1 cellular context compared by ENCODE assay signal in the genomic region with DNA sequence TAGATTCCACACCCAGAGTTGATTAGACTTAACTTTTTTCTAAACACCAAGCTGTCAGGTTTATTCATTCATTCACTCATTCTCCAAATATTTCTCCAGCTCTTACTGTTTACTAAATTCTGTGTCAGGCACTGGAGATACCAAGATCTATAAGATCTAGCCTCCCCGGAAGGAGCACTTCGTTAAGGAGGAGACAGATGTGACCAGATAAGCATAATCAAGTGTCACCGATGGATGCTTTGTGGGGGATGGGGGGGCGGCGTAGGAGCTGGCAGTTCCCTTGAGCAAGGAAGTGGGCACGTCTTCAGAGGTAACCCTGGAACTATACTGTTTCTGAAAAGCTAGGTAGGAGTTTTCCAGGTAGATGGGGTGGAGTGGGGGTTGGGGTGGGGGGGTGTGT.
TF ChIP-seq lines count a peak whose summit lies in the region.

No MANE protein-coding gene starts in this region.

TF ChIP-seq in K562, 482 proteins besides CTCF, POLR2A, EP300 and RAD21 (continues in another document):
- TF ChIP-seq, protein P1, sequence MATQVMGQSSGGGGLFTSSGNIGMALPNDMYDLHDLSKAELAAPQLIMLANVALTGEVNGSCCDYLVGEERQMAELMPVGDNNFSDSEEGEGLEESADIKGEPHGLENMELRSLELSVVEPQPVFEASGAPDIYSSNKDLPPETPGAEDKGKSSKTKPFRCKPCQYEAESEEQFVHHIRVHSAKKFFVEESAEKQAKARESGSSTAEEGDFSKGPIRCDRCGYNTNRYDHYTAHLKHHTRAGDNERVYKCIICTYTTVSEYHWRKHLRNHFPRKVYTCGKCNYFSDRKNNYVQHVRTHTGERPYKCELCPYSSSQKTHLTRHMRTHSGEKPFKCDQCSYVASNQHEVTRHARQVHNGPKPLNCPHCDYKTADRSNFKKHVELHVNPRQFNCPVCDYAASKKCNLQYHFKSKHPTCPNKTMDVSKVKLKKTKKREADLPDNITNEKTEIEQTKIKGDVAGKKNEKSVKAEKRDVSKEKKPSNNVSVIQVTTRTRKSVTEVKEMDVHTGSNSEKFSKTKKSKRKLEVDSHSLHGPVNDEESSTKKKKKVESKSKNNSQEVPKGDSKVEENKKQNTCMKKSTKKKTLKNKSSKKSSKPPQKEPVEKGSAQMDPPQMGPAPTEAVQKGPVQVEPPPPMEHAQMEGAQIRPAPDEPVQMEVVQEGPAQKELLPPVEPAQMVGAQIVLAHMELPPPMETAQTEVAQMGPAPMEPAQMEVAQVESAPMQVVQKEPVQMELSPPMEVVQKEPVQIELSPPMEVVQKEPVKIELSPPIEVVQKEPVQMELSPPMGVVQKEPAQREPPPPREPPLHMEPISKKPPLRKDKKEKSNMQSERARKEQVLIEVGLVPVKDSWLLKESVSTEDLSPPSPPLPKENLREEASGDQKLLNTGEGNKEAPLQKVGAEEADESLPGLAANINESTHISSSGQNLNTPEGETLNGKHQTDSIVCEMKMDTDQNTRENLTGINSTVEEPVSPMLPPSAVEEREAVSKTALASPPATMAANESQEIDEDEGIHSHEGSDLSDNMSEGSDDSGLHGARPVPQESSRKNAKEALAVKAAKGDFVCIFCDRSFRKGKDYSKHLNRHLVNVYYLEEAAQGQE (CRISPR knock-in tag; IDR thresholded peaks at IDR 0.05; ENCODE audit: low read depth) = no peak
- TF ChIP-seq, protein P2, sequence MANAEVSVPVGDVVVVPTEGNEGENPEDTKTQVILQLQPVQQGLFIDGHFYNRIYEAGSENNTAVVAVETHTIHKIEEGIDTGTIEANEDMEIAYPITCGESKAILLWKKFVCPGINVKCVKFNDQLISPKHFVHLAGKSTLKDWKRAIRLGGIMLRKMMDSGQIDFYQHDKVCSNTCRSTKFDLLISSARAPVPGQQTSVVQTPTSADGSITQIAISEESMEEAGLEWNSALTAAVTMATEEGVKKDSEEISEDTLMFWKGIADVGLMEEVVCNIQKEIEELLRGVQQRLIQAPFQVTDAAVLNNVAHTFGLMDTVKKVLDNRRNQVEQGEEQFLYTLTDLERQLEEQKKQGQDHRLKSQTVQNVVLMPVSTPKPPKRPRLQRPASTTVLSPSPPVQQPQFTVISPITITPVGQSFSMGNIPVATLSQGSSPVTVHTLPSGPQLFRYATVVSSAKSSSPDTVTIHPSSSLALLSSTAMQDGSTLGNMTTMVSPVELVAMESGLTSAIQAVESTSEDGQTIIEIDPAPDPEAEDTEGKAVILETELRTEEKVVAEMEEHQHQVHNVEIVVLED (CRISPR knock-in tag; IDR thresholded peaks at IDR 0.05) = no peak
- no peak for TF ChIP-seq ELF4 (CRISPR knock-in tag; IDR thresholded peaks at IDR 0.05)
- no peak for TF ChIP-seq MEF2D (tag; conservative IDR thresholded peaks at IDR 0.05; ENCODE audit: low read depth)
- TF ChIP-seq, protein P3, sequence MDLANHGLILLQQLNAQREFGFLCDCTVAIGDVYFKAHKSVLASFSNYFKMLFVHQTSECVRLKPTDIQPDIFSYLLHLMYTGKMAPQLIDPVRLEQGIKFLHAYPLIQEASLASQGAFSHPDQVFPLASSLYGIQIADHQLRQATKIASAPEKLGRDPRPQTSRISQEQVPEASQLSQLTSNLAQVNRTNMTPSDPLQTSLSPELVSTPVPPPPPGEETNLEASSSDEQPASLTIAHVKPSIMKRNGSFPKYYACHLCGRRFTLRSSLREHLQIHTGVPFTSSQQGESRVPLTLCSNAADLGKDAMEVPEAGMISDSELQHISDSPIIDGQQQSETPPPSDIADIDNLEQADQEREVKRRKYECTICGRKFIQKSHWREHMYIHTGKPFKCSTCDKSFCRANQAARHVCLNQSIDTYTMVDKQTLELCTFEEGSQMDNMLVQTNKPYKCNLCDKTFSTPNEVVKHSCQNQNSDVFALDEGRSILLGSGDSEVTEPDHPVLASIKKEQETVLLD (IDR thresholded peaks at IDR 0.05) = no peak
- TF ChIP-seq, protein P4, sequence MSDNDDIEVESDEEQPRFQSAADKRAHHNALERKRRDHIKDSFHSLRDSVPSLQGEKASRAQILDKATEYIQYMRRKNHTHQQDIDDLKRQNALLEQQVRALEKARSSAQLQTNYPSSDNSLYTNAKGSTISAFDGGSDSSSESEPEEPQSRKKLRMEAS (CRISPR knock-in tag; IDR thresholded peaks at IDR 0.05) = no peak
- no peak for TF ChIP-seq HDAC2 (IDR thresholded peaks at IDR 0.05)
- no peak for TF ChIP-seq ZNF347 (CRISPR knock-in tag; IDR thresholded peaks at IDR 0.05; ENCODE audit: low read depth)
- peak; percentile 67 for TF ChIP-seq TAL1 (IDR thresholded peaks at IDR 0.05)
- no peak for TF ChIP-seq RFX5 (IDR thresholded peaks at IDR 0.05; ENCODE audit: low read depth, low read length)
- TF ChIP-seq ZNF41 (CRISPR knock-in tag; conservative IDR thresholded peaks at IDR 0.05) = no peak
- TF ChIP-seq, protein P5, sequence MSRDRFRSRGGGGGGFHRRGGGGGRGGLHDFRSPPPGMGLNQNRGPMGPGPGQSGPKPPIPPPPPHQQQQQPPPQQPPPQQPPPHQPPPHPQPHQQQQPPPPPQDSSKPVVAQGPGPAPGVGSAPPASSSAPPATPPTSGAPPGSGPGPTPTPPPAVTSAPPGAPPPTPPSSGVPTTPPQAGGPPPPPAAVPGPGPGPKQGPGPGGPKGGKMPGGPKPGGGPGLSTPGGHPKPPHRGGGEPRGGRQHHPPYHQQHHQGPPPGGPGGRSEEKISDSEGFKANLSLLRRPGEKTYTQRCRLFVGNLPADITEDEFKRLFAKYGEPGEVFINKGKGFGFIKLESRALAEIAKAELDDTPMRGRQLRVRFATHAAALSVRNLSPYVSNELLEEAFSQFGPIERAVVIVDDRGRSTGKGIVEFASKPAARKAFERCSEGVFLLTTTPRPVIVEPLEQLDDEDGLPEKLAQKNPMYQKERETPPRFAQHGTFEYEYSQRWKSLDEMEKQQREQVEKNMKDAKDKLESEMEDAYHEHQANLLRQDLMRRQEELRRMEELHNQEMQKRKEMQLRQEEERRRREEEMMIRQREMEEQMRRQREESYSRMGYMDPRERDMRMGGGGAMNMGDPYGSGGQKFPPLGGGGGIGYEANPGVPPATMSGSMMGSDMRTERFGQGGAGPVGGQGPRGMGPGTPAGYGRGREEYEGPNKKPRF (IDR thresholded peaks at IDR 0.05; ENCODE audit: low read depth, low read length) = no peak
- TF ChIP-seq, protein P6, sequence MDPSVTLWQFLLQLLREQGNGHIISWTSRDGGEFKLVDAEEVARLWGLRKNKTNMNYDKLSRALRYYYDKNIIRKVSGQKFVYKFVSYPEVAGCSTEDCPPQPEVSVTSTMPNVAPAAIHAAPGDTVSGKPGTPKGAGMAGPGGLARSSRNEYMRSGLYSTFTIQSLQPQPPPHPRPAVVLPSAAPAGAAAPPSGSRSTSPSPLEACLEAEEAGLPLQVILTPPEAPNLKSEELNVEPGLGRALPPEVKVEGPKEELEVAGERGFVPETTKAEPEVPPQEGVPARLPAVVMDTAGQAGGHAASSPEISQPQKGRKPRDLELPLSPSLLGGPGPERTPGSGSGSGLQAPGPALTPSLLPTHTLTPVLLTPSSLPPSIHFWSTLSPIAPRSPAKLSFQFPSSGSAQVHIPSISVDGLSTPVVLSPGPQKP (CRISPR knock-in tag; IDR thresholded peaks at IDR 0.05) = no peak
- no peak for TF ChIP-seq GABPB1 (CRISPR knock-in tag; IDR thresholded peaks at IDR 0.05)
- no peak for TF ChIP-seq ZNF239 (CRISPR knock-in tag; IDR thresholded peaks at IDR 0.05)
- peak; percentile 65 for TF ChIP-seq SMARCE1 (IDR thresholded peaks at IDR 0.05)
- no peak for TF ChIP-seq PTRF (tag; IDR thresholded peaks at IDR 0.05)
- no peak for TF ChIP-seq PHTF2 (CRISPR knock-in tag; IDR thresholded peaks at IDR 0.05)
- TF ChIP-seq NONO (IDR thresholded peaks at IDR 0.05; ENCODE audit: low read depth in 2 of 2, low read length in 1 of 2) = no peak
- TF ChIP-seq ZNF24 (IDR thresholded peaks at IDR 0.05) = peak; percentile 45; the same call in 1 of the 2 replicates
- no peak for TF ChIP-seq ZNF586 (CRISPR knock-in tag; conservative IDR thresholded peaks at IDR 0.05)
- TF ChIP-seq, protein P7, sequence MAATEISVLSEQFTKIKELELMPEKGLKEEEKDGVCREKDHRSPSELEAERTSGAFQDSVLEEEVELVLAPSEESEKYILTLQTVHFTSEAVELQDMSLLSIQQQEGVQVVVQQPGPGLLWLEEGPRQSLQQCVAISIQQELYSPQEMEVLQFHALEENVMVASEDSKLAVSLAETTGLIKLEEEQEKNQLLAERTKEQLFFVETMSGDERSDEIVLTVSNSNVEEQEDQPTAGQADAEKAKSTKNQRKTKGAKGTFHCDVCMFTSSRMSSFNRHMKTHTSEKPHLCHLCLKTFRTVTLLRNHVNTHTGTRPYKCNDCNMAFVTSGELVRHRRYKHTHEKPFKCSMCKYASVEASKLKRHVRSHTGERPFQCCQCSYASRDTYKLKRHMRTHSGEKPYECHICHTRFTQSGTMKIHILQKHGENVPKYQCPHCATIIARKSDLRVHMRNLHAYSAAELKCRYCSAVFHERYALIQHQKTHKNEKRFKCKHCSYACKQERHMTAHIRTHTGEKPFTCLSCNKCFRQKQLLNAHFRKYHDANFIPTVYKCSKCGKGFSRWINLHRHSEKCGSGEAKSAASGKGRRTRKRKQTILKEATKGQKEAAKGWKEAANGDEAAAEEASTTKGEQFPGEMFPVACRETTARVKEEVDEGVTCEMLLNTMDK (IDR thresholded peaks at IDR 0.05; ENCODE audit: borderline replicate concordance, insufficient read depth, low read depth, low read length, poor library complexity, severe bottlenecking) = no peak
- TF ChIP-seq, protein P8, sequence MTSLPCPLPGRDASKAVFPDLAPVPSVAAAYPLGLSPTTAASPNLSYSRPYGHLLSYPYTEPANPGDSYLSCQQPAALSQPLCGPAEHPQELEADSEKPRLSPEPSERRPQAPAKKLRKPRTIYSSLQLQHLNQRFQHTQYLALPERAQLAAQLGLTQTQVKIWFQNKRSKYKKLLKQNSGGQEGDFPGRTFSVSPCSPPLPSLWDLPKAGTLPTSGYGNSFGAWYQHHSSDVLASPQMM (CRISPR knock-in tag; IDR thresholded peaks at IDR 0.05) = no peak
- TF ChIP-seq, protein P9, sequence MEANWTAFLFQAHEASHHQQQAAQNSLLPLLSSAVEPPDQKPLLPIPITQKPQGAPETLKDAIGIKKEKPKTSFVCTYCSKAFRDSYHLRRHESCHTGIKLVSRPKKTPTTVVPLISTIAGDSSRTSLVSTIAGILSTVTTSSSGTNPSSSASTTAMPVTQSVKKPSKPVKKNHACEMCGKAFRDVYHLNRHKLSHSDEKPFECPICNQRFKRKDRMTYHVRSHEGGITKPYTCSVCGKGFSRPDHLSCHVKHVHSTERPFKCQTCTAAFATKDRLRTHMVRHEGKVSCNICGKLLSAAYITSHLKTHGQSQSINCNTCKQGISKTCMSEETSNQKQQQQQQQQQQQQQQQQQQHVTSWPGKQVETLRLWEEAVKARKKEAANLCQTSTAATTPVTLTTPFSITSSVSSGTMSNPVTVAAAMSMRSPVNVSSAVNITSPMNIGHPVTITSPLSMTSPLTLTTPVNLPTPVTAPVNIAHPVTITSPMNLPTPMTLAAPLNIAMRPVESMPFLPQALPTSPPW (CRISPR knock-in tag; IDR thresholded peaks at IDR 0.05) = peak; percentile 61; the same call in 1 of the 2 replicates
- TF ChIP-seq SMAD4 (CRISPR knock-in tag; conservative IDR thresholded peaks at IDR 0.05) = no peak
- TF ChIP-seq ZNF695 (CRISPR knock-in tag; IDR thresholded peaks at IDR 0.05) = no peak
- TF ChIP-seq, protein P10, sequence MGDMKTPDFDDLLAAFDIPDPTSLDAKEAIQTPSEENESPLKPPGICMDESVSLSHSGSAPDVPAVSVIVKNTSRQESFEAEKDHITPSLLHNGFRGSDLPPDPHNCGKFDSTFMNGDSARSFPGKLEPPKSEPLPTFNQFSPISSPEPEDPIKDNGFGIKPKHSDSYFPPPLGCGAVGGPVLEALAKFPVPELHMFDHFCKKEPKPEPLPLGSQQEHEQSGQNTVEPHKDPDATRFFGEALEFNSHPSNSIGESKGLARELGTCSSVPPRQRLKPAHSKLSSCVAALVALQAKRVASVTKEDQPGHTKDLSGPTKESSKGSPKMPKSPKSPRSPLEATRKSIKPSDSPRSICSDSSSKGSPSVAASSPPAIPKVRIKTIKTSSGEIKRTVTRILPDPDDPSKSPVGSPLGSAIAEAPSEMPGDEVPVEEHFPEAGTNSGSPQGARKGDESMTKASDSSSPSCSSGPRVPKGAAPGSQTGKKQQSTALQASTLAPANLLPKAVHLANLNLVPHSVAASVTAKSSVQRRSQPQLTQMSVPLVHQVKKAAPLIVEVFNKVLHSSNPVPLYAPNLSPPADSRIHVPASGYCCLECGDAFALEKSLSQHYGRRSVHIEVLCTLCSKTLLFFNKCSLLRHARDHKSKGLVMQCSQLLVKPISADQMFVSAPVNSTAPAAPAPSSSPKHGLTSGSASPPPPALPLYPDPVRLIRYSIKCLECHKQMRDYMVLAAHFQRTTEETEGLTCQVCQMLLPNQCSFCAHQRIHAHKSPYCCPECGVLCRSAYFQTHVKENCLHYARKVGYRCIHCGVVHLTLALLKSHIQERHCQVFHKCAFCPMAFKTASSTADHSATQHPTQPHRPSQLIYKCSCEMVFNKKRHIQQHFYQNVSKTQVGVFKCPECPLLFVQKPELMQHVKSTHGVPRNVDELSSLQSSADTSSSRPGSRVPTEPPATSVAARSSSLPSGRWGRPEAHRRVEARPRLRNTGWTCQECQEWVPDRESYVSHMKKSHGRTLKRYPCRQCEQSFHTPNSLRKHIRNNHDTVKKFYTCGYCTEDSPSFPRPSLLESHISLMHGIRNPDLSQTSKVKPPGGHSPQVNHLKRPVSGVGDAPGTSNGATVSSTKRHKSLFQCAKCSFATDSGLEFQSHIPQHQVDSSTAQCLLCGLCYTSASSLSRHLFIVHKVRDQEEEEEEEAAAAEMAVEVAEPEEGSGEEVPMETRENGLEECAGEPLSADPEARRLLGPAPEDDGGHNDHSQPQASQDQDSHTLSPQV (IDR thresholded peaks at IDR 0.05) = no peak
- no peak for TF ChIP-seq TBP (optimal IDR thresholded peaks at IDR 0.05; ENCODE audit: low read depth, low read length)
- TF ChIP-seq HLTF (IDR thresholded peaks at IDR 0.05) = no peak
- TF ChIP-seq HDAC6 (IDR thresholded peaks at IDR 0.05; ENCODE audit: low read depth, low read length) = no peak
- peak; percentile 54; the same call in 1 of the 2 replicates for TF ChIP-seq SMARCA4 (IDR thresholded peaks at IDR 0.05)
